8 cellular contexts compared by ENCODE assay signal in genomic region chr17:55421179-55421934, GRCh38. TPM values are rescaled to one million over a fixed set of nuclear protein-coding genes. Genes with fewer than 3 reads are reported as not detected.
DNase-seq lines count a peak whose midpoint lies in the region; ATAC-seq, FAIRE-seq and TF ChIP-seq lines count a peak whose summit lies in the region.

Gene MMD, minus strand, starts transcription at chr17:55421835. Its CDS starts 140 bp downstream, at chr17:55421695.

- 0 to 1% methylated on average over 6 to 52 of the region's 62 CpGs for WGBS in body of pancreas, 2 donors

- H3K79me2 ChIP-seq in keratinocyte (ENCODE audit: control insufficient read depth, insufficient read depth, low read length), result peaks cover 2% of the 10 kb centered on the region

- H3K4me2 ChIP-seq in keratinocyte (ENCODE audit: control insufficient read depth, extremely low read depth, insufficient read depth, low read depth, low read length), result peak within 1 kb of the TSS; percentile 85

- peaks cover 11% of the 10 kb centered on the region for H3K36me3 Mint-ChIP-seq in activated naive CD4-positive, alpha-beta T cell treated with anti-CD3 and anti-CD28 coated beads for 36 hours (ENCODE audit: low read depth)

- H3K4me3 Mint-ChIP-seq in activated naive CD4-positive, alpha-beta T cell treated with anti-CD3 and anti-CD28 coated beads for 36 hours, result peak within 1 kb of the TSS; percentile 89

- H3K9me3 ChIP-seq in body of pancreas, result no peaks in the 10 kb centered on the region
- no peaks in the 10 kb centered on the region for H3K9me3 ChIP-seq in keratinocyte (ENCODE audit: control insufficient read depth, low read depth, low read length)

- H3K9ac ChIP-seq in keratinocyte (ENCODE audit: control insufficient read depth, extremely low read depth, insufficient read depth, low read length), result peak within 1 kb of the TSS; percentile 94

- H2AFZ ChIP-seq in keratinocyte (ENCODE audit: control insufficient read depth, low read length), result peak within 1 kb of the TSS; percentile 76

- peak within 1 kb of the TSS; percentile 89 for H3K27ac Mint-ChIP-seq in activated naive CD4-positive, alpha-beta T cell treated with anti-CD3 and anti-CD28 coated beads for 36 hours

- H3K27me3 Mint-ChIP-seq in activated naive CD4-positive, alpha-beta T cell treated with anti-CD3 and anti-CD28 coated beads for 36 hours (ENCODE audit: low read depth), result peaks cover 24% of the 10 kb centered on the region

- CTCF ChIA-PET in activated naive CD4-positive, alpha-beta T cell treated with anti-CD3 and anti-CD28 coated beads for 36 hours (lab: Charles Lee), result interaction anchor here (0.9 kb wide), 1 partner anchor 105 kb away, joined by 3 read pairs; no protein-coding TSS in a partner anchor

- no peak for DNase-seq in activated naive CD4-positive, alpha-beta T cell treated with anti-CD3 and anti-CD28 coated beads for 36 hours
- DNase-seq in activated naive CD4-positive, alpha-beta T cell treated with Interleukin-2 at 50 U/mL for 16 hours, result no peak
- DNase-seq in NCI-H69 (lab: John Stamatoyannopoulos, UW) (peak; percentile 80), body of pancreas (peak in 2 of 4 donors; percentile 29 to 39), keratinocyte (ENCODE audit: low read depth, low spot score) (no peak), NCI-H446 treated with DMSO at 0.1 percent for 48 hours (lab: John Stamatoyannopoulos, UW) (no peak)
- DNase-seq in stimulated activated CD4-positive, alpha-beta T cell treated with anti-CD3 and anti-CD28 coated beads, Interleukin-1b, Interleukin-23, amount 100 ng/mL, for 48 hours, result peak; percentile 3

- H3K4me1 ChIP-seq in body of pancreas (peaks cover 23% of the 10 kb centered on the region), keratinocyte (ENCODE audit: control insufficient read depth, extremely low read depth, insufficient read depth, low read length) (peaks cover 8% of the 10 kb centered on the region)

- H3K36me3 ChIP-seq in body of pancreas (replicated peaks in 1 of 2; ENCODE audit: insufficient read depth in 1 of 2, low read depth in 2 of 2), result no peaks in the 10 kb centered on the region
- H3K36me3 ChIP-seq in keratinocyte (ENCODE audit: control insufficient read depth in 2 of 2, extremely low read depth in 1 of 2, insufficient read depth in 2 of 2, low read length in 2 of 2), result no peaks in the 10 kb centered on the region

- peak; percentile 10 to 57 (median 48) for TF ChIP-seq POLR2A in body of pancreas (IDR thresholded peaks at IDR 0.05)

- TF ChIP-seq CTCF in body of pancreas (IDR thresholded peaks at IDR 0.05), result no peak
- no peak for TF ChIP-seq CTCF in keratinocyte (optimal IDR thresholded peaks at IDR 0.05 in 1 of 3, IDR thresholded peaks at IDR 0.05 in 1 of 3, conservative IDR thresholded peaks at IDR 0.05 in 1 of 3; ENCODE audit: extremely low read depth in 1 of 3, insufficient read depth in 2 of 3, low read length in 3 of 3)

- no peak for FAIRE-seq in keratinocyte (lab: Jason Lieb, UNC)

- no peaks in the 10 kb centered on the region for H3K9me1 ChIP-seq in keratinocyte (ENCODE audit: control insufficient read depth, extremely low read depth, insufficient read depth, low read length)

- peaks cover 40% of the 10 kb centered on the region for H3K4me1 Mint-ChIP-seq in activated naive CD4-positive, alpha-beta T cell treated with anti-CD3 and anti-CD28 coated beads for 36 hours (ENCODE audit: low read depth)

- H3K9me3 Mint-ChIP-seq in activated naive CD4-positive, alpha-beta T cell treated with anti-CD3 and anti-CD28 coated beads for 36 hours, result no peaks in the 10 kb centered on the region

- intact Hi-C loops in activated naive CD4-positive, alpha-beta T cell treated with anti-CD3 and anti-CD28 coated beads for 36 hours (cut with micrococcal nuclease), result loop anchor here (2.0 to 5.0 kb wide), 9 partner anchors 15 to 1663 kb away; partner anchors contain the start of genes AKAP1, C17orf67, DGKE and HLF
- intact Hi-C loops in body of pancreas (cut with DNase I), result no loop called here

- peak; percentile 32 for ATAC-seq in HG02852 (IDR thresholded peaks at IDR 0.05; ENCODE audit: unreplicated experiment)
- ATAC-seq in body of pancreas, result peak; percentile 47

- H3K4me3 ChIP-seq in body of pancreas, result peak within 1 kb of the TSS; percentile 26 to 71
- H3K4me3 ChIP-seq in keratinocyte (ENCODE audit: control insufficient read depth in 2 of 3, extremely low read depth in 1 of 3, insufficient read depth in 2 of 3, low read depth in 1 of 3, low read length in 3 of 3), result peak within 1 kb of the TSS; percentile 81 to 82 (median 81)

- H3K27ac ChIP-seq in body of pancreas (peak within 1 kb of the TSS; percentile 62 to 84 (median 76)), keratinocyte (ENCODE audit: control insufficient read depth, insufficient read depth, low read length) (peak within 1 kb of the TSS; percentile 83)

- H3K27me3 ChIP-seq in body of pancreas (no peaks in the 10 kb centered on the region), keratinocyte (ENCODE audit: control insufficient read depth, extremely low read depth, insufficient read depth, low read length) (peaks cover 11% of the 10 kb centered on the region)

- dilution Hi-C loops in keratinocyte (cut with MboI; ENCODE audit: extremely low pct_ligation_motif_present, low sequenced_read_pairs), result no loop called here

- no peaks in the 10 kb centered on the region for H4K20me1 ChIP-seq in keratinocyte (ENCODE audit: control insufficient read depth, extremely low read depth, insufficient read depth, low read length)

RNA-seq across cellular contexts. Expression of gene MMD, which starts in this region (rescaled TPM):
- 10 to 100 TPM; 26.2 to 27.7 TPM for total RNA-seq in activated naive CD4-positive, alpha-beta T cell treated with anti-CD3 and anti-CD28 coated beads for 36 hours
- total RNA-seq in body of pancreas, result 10 to 100 TPM in 1 of 2 donors, 1 to 10 TPM in 1; 4.4 to 12.5 TPM
- polyA plus RNA-seq in keratinocyte, result 4.5 to 6.4 TPM (median 6.0 TPM) in 3 replicates
- polyA plus RNA-seq in keratinocyte (2011; ENCODE audit: low read depth), result 2.5 TPM
- 3.9 and 7.0 TPM in 2 replicates for polyA plus RNA-seq in keratinocyte (2011; cell fraction: cytosol; rRNA removed)
- polyA plus RNA-seq in keratinocyte (2011; cell fraction: nucleus; rRNA removed), result 2.3 and 3.8 TPM in 2 replicates
- polyA plus RNA-seq in keratinocyte (2012; ENCODE audit: low replicate concordance), result 3.6 and 4.3 TPM in 2 replicates
- polyA minus RNA-seq in keratinocyte, result 1.5 to 3.6 TPM (median 2.9 TPM) in 3 replicates
- 2.9 TPM for polyA minus RNA-seq in keratinocyte (2011; cell fraction: cytosol; rRNA and poly(A)+ RNA removed)
- polyA minus RNA-seq in keratinocyte (2011; cell fraction: nucleus; rRNA and poly(A)+ RNA removed), result 1.1 and 3.9 TPM in 2 replicates

Comparison
In these comparisons a context has a peak if more than half of its experiments do, and no peak if none do; other contexts are left out.
1. DNase-seq: peak in NCI-H69 (single experiment) and stimulated activated CD4-positive, alpha-beta T cell treated with anti-CD3 and anti-CD28 coated beads, Interleukin-1b, Interleukin-23, amount 100 ng/mL, for 48 hours (single experiment); none in activated naive CD4-positive, alpha-beta T cell treated with anti-CD3 and anti-CD28 coated beads for 36 hours (single experiment), activated naive CD4-positive, alpha-beta T cell treated with Interleukin-2 at 50 U/mL for 16 hours (single experiment), keratinocyte (single experiment) and NCI-H446 treated with DMSO at 0.1 percent for 48 hours (single experiment).